Comparison of ENCODE assay signal across 26 cellular contexts in genomic region chr1:93770640-93771039, GRCh38.
DNase-seq lines count a peak whose midpoint lies in the region; ATAC-seq, FAIRE-seq and TF ChIP-seq lines count a peak whose summit lies in the region.
"Had no signal": no experiment of that assay in that cellular context is flagged by ENCODE, and none has a peak within 500 bp of the region (broad histone marks: within the 10 kb centered on the region; RNA-seq: fewer than 3 reads in every experiment).

No MANE protein-coding gene starts in this region.

- H3K9me3 Mint-ChIP-seq in GM23338, result no peaks in the 10 kb centered on the region; the same call in 2 of the 3 replicates
- H3K9me3 Mint-ChIP-seq: CD4-positive, alpha-beta memory T cell; natural killer cell treated with Interleukin-12 subunit alpha and Interleukin-12 subunit beta and Interleukin-15 and Interleukin-18, amount 100 ng/mL, for 72 hours had no signal

- H3K4me3 Mint-ChIP-seq in GM23338, result no peak overlapping the region
- H3K4me3 Mint-ChIP-seq: CD4-positive, alpha-beta memory T cell; natural killer cell treated with Interleukin-12 subunit alpha and Interleukin-12 subunit beta and Interleukin-15 and Interleukin-18, amount 100 ng/mL, for 72 hours had no signal

- ATAC-seq in A549 (no peak), GM23338 (no peak), HG03378 (IDR thresholded peaks at IDR 0.05; ENCODE audit: unreplicated experiment) (no peak), GM18858 (IDR thresholded peaks at IDR 0.05; ENCODE audit: unreplicated experiment) (no peak)
- ATAC-seq: heart right ventricle; natural killer cell treated with Interleukin-12 subunit alpha and Interleukin-12 subunit beta and Interleukin-15 and Interleukin-18, amount 100 ng/mL, for 72 hours; upper lobe of right lung had no signal

- H3K36me3 Mint-ChIP-seq in GM23338 (ENCODE audit: low read depth), result no peaks in the 10 kb centered on the region
- H3K36me3 Mint-ChIP-seq: CD4-positive, alpha-beta memory T cell; natural killer cell treated with Interleukin-12 subunit alpha and Interleukin-12 subunit beta and Interleukin-15 and Interleukin-18, amount 100 ng/mL, for 72 hours had no signal

- H3K4me1 ChIP-seq in A549 (peaks cover 8% of the 10 kb centered on the region), GM23338 (ENCODE audit: insufficient read depth) (peaks cover 21% of the 10 kb centered on the region)

- H3K9me2 ChIP-seq in GM23338 (ENCODE audit: insufficient read depth), result peaks cover 3% of the 10 kb centered on the region

- H3K27ac Mint-ChIP-seq in GM23338, result no peak overlapping the region
- H3K27ac Mint-ChIP-seq: CD4-positive, alpha-beta memory T cell; progenitor cell of endocrine pancreas had no signal

- H3K27me3 ChIP-seq in GM23338 (ENCODE audit: insufficient read depth), result no peaks in the 10 kb centered on the region
- H3K27me3 ChIP-seq: SJCRH30, upper lobe of right lung had no signal

- H3K79me2 ChIP-seq in GM23338 (replicated peaks; ENCODE audit: insufficient read depth), result no peaks in the 10 kb centered on the region

- no peaks in the 10 kb centered on the region for H3F3A ChIP-seq in GM23338 (replicated peaks; ENCODE audit: low read depth)

- H3K4me3 ChIP-seq in A549, result no peak overlapping the region
- no peak overlapping the region for H3K4me3 ChIP-seq in GM23338
- H3K4me3 ChIP-seq: HAP-1, heart right ventricle, SJCRH30, skin epidermis, upper lobe of right lung had no signal

- DNase-seq in A549 (ENCODE audit: low read depth in 1 of 2, low spot score in 1 of 2) (no peak), GM23338 (ENCODE audit: low spot score) (peak; percentile 57), RPMI8226 (peak; percentile 4), fibroblast of peridontal ligament (ENCODE audit: extremely low read depth) (peak; percentile 38), NCI-H446 treated with DMSO at 0.1 percent for 48 hours (lab: John Stamatoyannopoulos, UW) (no peak), NOMO-1 treated with DMSO at 0.1 percent for 48 hours (lab: John Stamatoyannopoulos, UW; ENCODE audit: unreplicated experiment) (no peak)
- DNase-seq: activated CD4-positive, alpha-beta T cell treated with anti-CD3 and anti-CD28 coated beads for 4 hours; activated effector memory CD4-positive, alpha-beta T cell treated with anti-CD3 and anti-CD28 coated beads, Interleukin-2, amount 50 U/mL, for 16 hours; amniotic stem cell; caudate nucleus; CD4-positive, alpha-beta memory T cell; DMS79; heart right ventricle; islet precursor cell; NCI-H1436 treated with DMSO at 0.1 percent for 48 hours; stimulated activated CD4-positive, alpha-beta T cell treated with anti-CD3 and anti-CD28 coated beads, Interleukin-2, amount 100 ng/mL, for 48 hours; T-helper 9 cell; upper lobe of right lung had no signal

- H3K4me2 ChIP-seq in A549, result no peak overlapping the region
- no peak overlapping the region for H3K4me2 ChIP-seq in GM23338

- TF ChIP-seq EP300 in A549 (IDR thresholded peaks at IDR 0.05), result no peak

- 43% methylated on average over 2 of the region's 2 CpGs for WGBS in A549 (ENCODE audit: missing lambda C conversion rate)

- no peak for TF ChIP-seq CTCF in A549 (IDR thresholded peaks at IDR 0.05)
- no peak for TF ChIP-seq CTCF in GM23338 (conservative IDR thresholded peaks at IDR 0.05; ENCODE audit: low read depth in 2 of 2)

- CTCF ChIA-PET in A549 (lab: Yijun Ruan, JAX), result no interaction called here

- POLR2A ChIA-PET in A549 (lab: Yijun Ruan, JAX), result no interaction called here

- no peak for FAIRE-seq in A549 (lab: Jason Lieb, UNC)
- FAIRE-seq: GM18507 had no signal

- no peak for TF ChIP-seq POLR2A in A549 (IDR thresholded peaks at IDR 0.05; ENCODE audit: low read length)

- H3K27ac ChIP-seq in A549, result no peak overlapping the region
- H3K27ac ChIP-seq in GM23338 (ENCODE audit: low read depth), result no peak overlapping the region
- H3K27ac ChIP-seq: heart right ventricle, SJCRH30, upper lobe of right lung had no signal

- TF ChIP-seq RAD21 in A549 (conservative IDR thresholded peaks at IDR 0.05 in 1 of 2, IDR thresholded peaks at IDR 0.05 in 1 of 2), result no peak

- peaks cover 32% of the 10 kb centered on the region for H3K4me1 Mint-ChIP-seq in GM23338

- peaks cover 2% of the 10 kb centered on the region for H3K27me3 Mint-ChIP-seq in GM23338 (ENCODE audit: insufficient read depth, low read depth, poor library complexity)
- H3K27me3 Mint-ChIP-seq: natural killer cell treated with Interleukin-12 subunit alpha and Interleukin-12 subunit beta and Interleukin-15 and Interleukin-18, amount 100 ng/mL, for 72 hours had no signal

- H3K36me3 ChIP-seq in GM23338 (ENCODE audit: insufficient read depth), result no peaks in the 10 kb centered on the region
- H3K36me3 ChIP-seq: HAP-1, heart right ventricle, SJCRH30, upper lobe of right lung had no signal

- H4K20me1 ChIP-seq in GM23338 (replicated peaks; ENCODE audit: insufficient read depth), result no peaks in the 10 kb centered on the region

- no peak overlapping the region for H2AFZ ChIP-seq in GM23338

- no peaks in the 10 kb centered on the region for H3K9me3 ChIP-seq in A549
- H3K9me3 ChIP-seq: HAP-1, heart right ventricle, SJCRH30, upper lobe of right lung had no signal

TF ChIP-seq in A549, 52 proteins besides CTCF, POLR2A, EP300 and RAD21:
- no peak for TF ChIP-seq HOXB5 (CRISPR knock-in tag; IDR thresholded peaks at IDR 0.05)
- TF ChIP-seq, protein P1, sequence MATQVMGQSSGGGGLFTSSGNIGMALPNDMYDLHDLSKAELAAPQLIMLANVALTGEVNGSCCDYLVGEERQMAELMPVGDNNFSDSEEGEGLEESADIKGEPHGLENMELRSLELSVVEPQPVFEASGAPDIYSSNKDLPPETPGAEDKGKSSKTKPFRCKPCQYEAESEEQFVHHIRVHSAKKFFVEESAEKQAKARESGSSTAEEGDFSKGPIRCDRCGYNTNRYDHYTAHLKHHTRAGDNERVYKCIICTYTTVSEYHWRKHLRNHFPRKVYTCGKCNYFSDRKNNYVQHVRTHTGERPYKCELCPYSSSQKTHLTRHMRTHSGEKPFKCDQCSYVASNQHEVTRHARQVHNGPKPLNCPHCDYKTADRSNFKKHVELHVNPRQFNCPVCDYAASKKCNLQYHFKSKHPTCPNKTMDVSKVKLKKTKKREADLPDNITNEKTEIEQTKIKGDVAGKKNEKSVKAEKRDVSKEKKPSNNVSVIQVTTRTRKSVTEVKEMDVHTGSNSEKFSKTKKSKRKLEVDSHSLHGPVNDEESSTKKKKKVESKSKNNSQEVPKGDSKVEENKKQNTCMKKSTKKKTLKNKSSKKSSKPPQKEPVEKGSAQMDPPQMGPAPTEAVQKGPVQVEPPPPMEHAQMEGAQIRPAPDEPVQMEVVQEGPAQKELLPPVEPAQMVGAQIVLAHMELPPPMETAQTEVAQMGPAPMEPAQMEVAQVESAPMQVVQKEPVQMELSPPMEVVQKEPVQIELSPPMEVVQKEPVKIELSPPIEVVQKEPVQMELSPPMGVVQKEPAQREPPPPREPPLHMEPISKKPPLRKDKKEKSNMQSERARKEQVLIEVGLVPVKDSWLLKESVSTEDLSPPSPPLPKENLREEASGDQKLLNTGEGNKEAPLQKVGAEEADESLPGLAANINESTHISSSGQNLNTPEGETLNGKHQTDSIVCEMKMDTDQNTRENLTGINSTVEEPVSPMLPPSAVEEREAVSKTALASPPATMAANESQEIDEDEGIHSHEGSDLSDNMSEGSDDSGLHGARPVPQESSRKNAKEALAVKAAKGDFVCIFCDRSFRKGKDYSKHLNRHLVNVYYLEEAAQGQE (IDR thresholded peaks at IDR 0.05), result peak; percentile 73

TF ChIP-seq in GM23338, 12 proteins besides CTCF, POLR2A, EP300 and RAD21:
- no peak for TF ChIP-seq POLR2AphosphoS5 (IDR thresholded peaks at IDR 0.05; ENCODE audit: low read depth)
- TF ChIP-seq, protein P1 (IDR thresholded peaks at IDR 0.05; ENCODE audit: unreplicated experiment), result peak; percentile 72
- TF ChIP-seq EZH2phosphoT487 (IDR thresholded peaks at IDR 0.05; ENCODE audit: unreplicated experiment), result no peak
- no peak for TF ChIP-seq JUNB (IDR thresholded peaks at IDR 0.05; ENCODE audit: unreplicated experiment)
- no peak for TF ChIP-seq CREB1 (CRISPR knock-in tag; IDR thresholded peaks at IDR 0.05; ENCODE audit: low read depth)
- TF ChIP-seq EZH2 (IDR thresholded peaks at IDR 0.05; ENCODE audit: low read depth, unreplicated experiment), result no peak
TF ChIP-seq in GM23338: peak in this region for 1.

Comparison
In these comparisons a context has a peak if more than half of its experiments do, and no peak if none do; other contexts are left out.
1. DNase-seq: peak in GM23338 (single experiment), RPMI8226 (single experiment) and fibroblast of peridontal ligament (single experiment); none in A549 (0 of 2), NCI-H446 treated with DMSO at 0.1 percent for 48 hours (single experiment) and NOMO-1 treated with DMSO at 0.1 percent for 48 hours (single experiment).